ENCODE assay signal across 1 cellular context in genomic region chr17:62423647-62424461, GRCh38.
TF ChIP-seq lines count a peak whose summit lies in the region.
"Not testable (repeated sequence)": the region's sequence is repeated elsewhere in the genome, so short reads cannot be mapped to it uniquely, and the experiment has no call there.

METTL2A (plus strand) TSS chr17:62423897; CDS start chr17:62423903, 6 bp downstream.

TF ChIP-seq in HepG2, 621 proteins besides CTCF, POLR2A, EP300 and RAD21 (continued from another document and continues in another):
- TF ChIP-seq ZNF280B (CRISPR knock-in tag; IDR thresholded peaks at IDR 0.05; ENCODE audit: borderline replicate concordance) (peak; percentile 85), ZNF580 (CRISPR knock-in tag; IDR thresholded peaks at IDR 0.05; ENCODE audit: borderline replicate concordance, low read depth) (peak; percentile 55; the same call in 1 of the 2 replicates), SP2 (CRISPR knock-in tag; IDR thresholded peaks at IDR 0.05) (peak; percentile 54), EED (CRISPR knock-in tag; IDR thresholded peaks at IDR 0.05) (peak; percentile 93; the same call in 1 of the 2 replicates), BRCA1 (CRISPR knock-in tag; IDR thresholded peaks at IDR 0.05) (0 out of 2 replicates have a peak, but pooled peaks have one; percentile 22), ZNF543 (CRISPR knock-in tag; IDR thresholded peaks at IDR 0.05) (peak; percentile 84), JUN (CRISPR knock-in tag; IDR thresholded peaks at IDR 0.05) (0 out of 2 replicates have a peak, but pooled peaks have one; percentile 48), HES4 (CRISPR knock-in tag; IDR thresholded peaks at IDR 0.05; ENCODE audit: borderline replicate concordance) (peak; percentile 16; the same call in 1 of the 2 replicates), THAP9 (CRISPR knock-in tag; IDR thresholded peaks at IDR 0.05; ENCODE audit: borderline replicate concordance) (peak; percentile 89), POGZ (CRISPR knock-in tag; IDR thresholded peaks at IDR 0.05) (peak; percentile 95), ZNF280D (CRISPR knock-in tag; IDR thresholded peaks at IDR 0.05) (peak; percentile 95), NFAT5 (CRISPR knock-in tag; IDR thresholded peaks at IDR 0.05) (0 out of 2 replicates have a peak, but pooled peaks have one; percentile 36), ZNF761 (CRISPR knock-in tag; conservative IDR thresholded peaks at IDR 0.05) (peak; percentile 89; the same call in 1 of the 2 replicates), NKX3-1 (CRISPR knock-in tag; IDR thresholded peaks at IDR 0.05) (peak; percentile 71; the same call in 1 of the 2 replicates), ZFP91 (CRISPR knock-in tag; IDR thresholded peaks at IDR 0.05; ENCODE audit: borderline replicate concordance) (peak; percentile 83; the same call in 1 of the 2 replicates), SMAD3 (CRISPR knock-in tag; IDR thresholded peaks at IDR 0.05) (peak; percentile 68; the same call in 1 of the 2 replicates), PRMT3 (CRISPR knock-in tag; IDR thresholded peaks at IDR 0.05; ENCODE audit: borderline replicate concordance, low read depth) (peak; percentile 57), IRF1 (CRISPR knock-in tag; IDR thresholded peaks at IDR 0.05; ENCODE audit: low read depth) (0 out of 2 replicates have a peak, but pooled peaks have one; percentile 36), MIXL1 (CRISPR knock-in tag; IDR thresholded peaks at IDR 0.05) (peak; percentile 65), ZMYM3 (CRISPR knock-in tag; IDR thresholded peaks at IDR 0.05) (peak; percentile 23; the same call in 1 of the 2 replicates), U2AF2 (IDR thresholded peaks at IDR 0.05; ENCODE audit: low read depth, low read length) (0 out of 2 replicates have a peak, but pooled peaks have one; percentile 32), BATF2 (CRISPR knock-in tag; IDR thresholded peaks at IDR 0.05) (0 out of 2 replicates have a peak, but pooled peaks have one; percentile 25), ZBTB26 (CRISPR knock-in tag; IDR thresholded peaks at IDR 0.05; ENCODE audit: borderline replicate concordance) (peak; percentile 73), ZMYM4 (CRISPR knock-in tag; IDR thresholded peaks at IDR 0.05) (peak; percentile 94), SMAD1 (CRISPR knock-in tag; IDR thresholded peaks at IDR 0.05; ENCODE audit: borderline replicate concordance, low read depth) (peak; percentile 71; the same call in 1 of the 2 replicates), ZNF564 (CRISPR knock-in tag; IDR thresholded peaks at IDR 0.05) (peak; percentile 95), ZMYM2 (CRISPR knock-in tag; IDR thresholded peaks at IDR 0.05) (peak; percentile 80), KMT2A (CRISPR knock-in tag; IDR thresholded peaks at IDR 0.05) (peak; percentile 99), SAFB2 (CRISPR knock-in tag; IDR thresholded peaks at IDR 0.05; ENCODE audit: borderline replicate concordance, low read depth) (peak; percentile 62; the same call in 1 of the 2 replicates), ZSCAN25 (CRISPR knock-in tag; IDR thresholded peaks at IDR 0.05) (peak; percentile 63; the same call in 1 of the 2 replicates), ZGPAT (CRISPR knock-in tag; IDR thresholded peaks at IDR 0.05) (peak; percentile 85), ZSCAN20 (CRISPR knock-in tag; IDR thresholded peaks at IDR 0.05; ENCODE audit: borderline replicate concordance) (0 out of 2 replicates have a peak, but pooled peaks have one; percentile 2), ZFX (CRISPR knock-in tag; IDR thresholded peaks at IDR 0.05; ENCODE audit: low read depth) (peak; percentile 92), ZSCAN21 (CRISPR knock-in tag; IDR thresholded peaks at IDR 0.05; ENCODE audit: borderline replicate concordance) (peak; percentile 88), NONO (CRISPR knock-in tag; conservative IDR thresholded peaks at IDR 0.05) (peak; percentile 92), ZBTB7A (CRISPR knock-in tag; IDR thresholded peaks at IDR 0.05) (peak; percentile 27; the same call in 1 of the 2 replicates), PHF20 (CRISPR knock-in tag; IDR thresholded peaks at IDR 0.05) (peak; percentile 96), ZNF788 (CRISPR knock-in tag; IDR thresholded peaks at IDR 0.05; ENCODE audit: borderline replicate concordance) (peak; percentile 95; the same call in 1 of the 2 replicates), MAX (IDR thresholded peaks at IDR 0.05) (peak; percentile 93)
- TF ChIP-seq NONO (IDR thresholded peaks at IDR 0.05): not testable (repeated sequence)
